Comparison of ENCODE assay signal across 8 cellular contexts in genomic region chr20:10219452-10219791, GRCh38. TPM values are rescaled to one million over a fixed set of nuclear protein-coding genes. Genes with fewer than 3 reads are reported as not detected.
A peak's percentile ranks its signal among the peaks of the same experiment; 100 is the strongest.
DNase-seq lines count a peak whose midpoint lies in the region; ATAC-seq lines count a peak whose summit lies in the region.

No MANE protein-coding gene starts in this region.

- H3K36me3 ChIP-seq in stomach smooth muscle (ENCODE audit: control insufficient read depth in 2 of 2, insufficient read depth in 2 of 2, low read length in 2 of 2), result no peaks in the 10 kb centered on the region

- H3K36me3 Mint-ChIP-seq in naive thymus-derived CD8-positive, alpha-beta T cell, result peaks cover 0 to 29% (median 11%) of the 10 kb centered on the region in 3 donors

- H3K9ac ChIP-seq in stomach smooth muscle (ENCODE audit: low read length in 2 of 2), result peak overlapping the region in 1 of 2 donors; percentile 78

- peaks cover 21 to 79% (median 47%) of the 10 kb centered on the region in 5 donors for H3K27me3 Mint-ChIP-seq in naive thymus-derived CD8-positive, alpha-beta T cell

- peak overlapping the region; percentile 89 for H3K27ac ChIP-seq in stomach smooth muscle (ENCODE audit: low read length)

- H3K27ac Mint-ChIP-seq in naive thymus-derived CD8-positive, alpha-beta T cell, result no peak overlapping the region

- H3K4me1 Mint-ChIP-seq in naive thymus-derived CD8-positive, alpha-beta T cell, result peaks cover 7 to 17% (median 16%) of the 10 kb centered on the region in 4 donors

- H3K4me3 Mint-ChIP-seq in naive thymus-derived CD8-positive, alpha-beta T cell, result peak overlapping the region in 4 of 10 donors; percentile 64 to 70 (median 68)

- H3K4me3 ChIP-seq in stomach smooth muscle (ENCODE audit: low read length in 2 of 2), result peak overlapping the region; percentile 74 to 83

- POLR2A ChIA-PET in naive thymus-derived CD8-positive, alpha-beta T cell (lab: Charles Lee), result interaction anchor here (0.5 kb wide), 1 partner anchor 1724 kb away, joined by 9 read pairs; no protein-coding TSS in a partner anchor

- ATAC-seq in naive thymus-derived CD8-positive, alpha-beta T cell, result peak; percentile 63 to 66

- H3K4me1 ChIP-seq in stomach smooth muscle (ENCODE audit: control insufficient read depth, insufficient read depth, low read length), result peaks cover 4% of the 10 kb centered on the region

- H3K27me3 ChIP-seq in stomach smooth muscle (ENCODE audit: control insufficient read depth in 1 of 2, insufficient read depth in 2 of 2, low read length in 2 of 2), result peaks cover 5 to 7% of the 10 kb centered on the region in 2 donors

- peaks cover 0 to 46% (median 15%) of the 10 kb centered on the region in 9 donors for H3K9me3 Mint-ChIP-seq in naive thymus-derived CD8-positive, alpha-beta T cell

- H3K9me3 ChIP-seq in stomach smooth muscle (ENCODE audit: control insufficient read depth in 2 of 2, low read length in 2 of 2), result no peaks in the 10 kb centered on the region

- DNase-seq in NCI-H2081 (lab: John Stamatoyannopoulos, UW), result peak; percentile 64 to 72
- DNase-seq in NCI-H2081 treated with DMSO at 0.1 percent for 48 hours (lab: John Stamatoyannopoulos, UW), result no peak
- DNase-seq in HK-2 (ENCODE audit: unreplicated experiment), result peak; percentile 89
- peak; percentile 71 for DNase-seq in OCI-M1 (lab: John Stamatoyannopoulos, UW)
- DNase-seq in activated T-cell treated with anti-CD3 and anti-CD28 coated beads, Interleukin-2, amount 50 U/mL, for 48 hours, result peak; percentile 68 to 74
- peak; percentile 64 for DNase-seq in fibroblast of gingiva (ENCODE audit: low read depth)
- DNase-seq in naive thymus-derived CD8-positive, alpha-beta T cell, result peak; percentile 30 to 73 (median 56)

RNA-seq across cellular contexts. Expression of gene SNAP25, which starts 0.8 kb away (rescaled TPM):
- total RNA-seq in naive thymus-derived CD8-positive, alpha-beta T cell, result not detected
- polyA plus RNA-seq in naive thymus-derived CD8-positive, alpha-beta T cell, result under 1 TPM in 1 of 3 donors, not detected in 2; 0.37 TPM
